In genomic region chr11:93717501-93717900, GRCh38 we compare ENCODE assay signal across 17 cellular contexts. TPM values are rescaled to one million over a fixed set of nuclear protein-coding genes. Genes with fewer than 3 reads are reported as not detected.
DNase-seq lines count a peak whose midpoint lies in the region; ATAC-seq, FAIRE-seq and TF ChIP-seq lines count a peak whose summit lies in the region.
"Had no signal": no experiment of that assay in that cellular context is flagged by ENCODE, and none has a peak within 500 bp of the region (broad histone marks: within the 10 kb centered on the region; RNA-seq: fewer than 3 reads in every experiment).

No MANE protein-coding gene starts in this region.

- no peak for DNase-seq in CD4-positive, alpha-beta T cell
- DNase-seq in HL-60 (ENCODE audit: low read depth in 1 of 2, low spot score in 1 of 2) (no peak), naive B cell (no peak), hippocampal formation (lab: John Stamatoyannopoulos, UW) (no peak), H54 (ENCODE audit: insufficient read length, low spot score) (no peak)
- no peak for DNase-seq in activated naive CD8-positive, alpha-beta T cell treated with anti-CD3 and anti-CD28 coated beads, Interleukin-2, amount 10 ng/mL, durations not matched to agents 7 days and 5 days
- DNase-seq: colonic mucosa, NCI-H1930, NCI-H526, PC-9 had no signal

- H3K4me3 ChIP-seq in HL-60 (replicated peaks; ENCODE audit: insufficient read depth, low read length) = no peak overlapping the region
- H3K4me3 ChIP-seq: colonic mucosa, HAP-1, neural progenitor cell, PC-9, thoracic aorta had no signal

- CTCF ChIA-PET in CD4-positive, alpha-beta T cell (lab: Charles Lee) = no interaction called here

- ATAC-seq in CD4-positive, alpha-beta T cell (ENCODE audit: poor library complexity) = no peak
- no peak for ATAC-seq in activated naive CD8-positive, alpha-beta T cell treated with anti-CD3 and anti-CD28 coated beads, Interleukin-2, amount 10 ng/mL, durations not matched to agents 7 days and 5 days (ENCODE audit: low read depth)
- ATAC-seq in naive B cell (ENCODE audit: low read depth in 2 of 2) (no peak), HG02759 (IDR thresholded peaks at IDR 0.05; ENCODE audit: unreplicated experiment) (no peak)
- ATAC-seq: SK-N-SH treated with all-trans-retinoic acid at 6 μM for 48 hours had no signal

- TF ChIP-seq CTCF in CD4-positive, alpha-beta T cell (IDR thresholded peaks at IDR 0.05) = no peak
- no peak for TF ChIP-seq CTCF in HL-60 (IDR thresholded peaks at IDR 0.05; ENCODE audit: insufficient read depth, low read length)

- peak overlapping the region; percentile 64 for H3K27ac Mint-ChIP-seq in CD4-positive, alpha-beta T cell
- H3K27ac Mint-ChIP-seq in activated naive CD8-positive, alpha-beta T cell treated with anti-CD3 and anti-CD28 coated beads, Interleukin-2, amount 10 ng/mL, durations not matched to agents 7 days and 5 days = peak overlapping the region; percentile 74
- peak overlapping the region; percentile 18 to 100 (median 97) for H3K27ac Mint-ChIP-seq in naive B cell
- H3K27ac Mint-ChIP-seq: neural progenitor cell had no signal

- FAIRE-seq in H54 (lab: Jason Lieb, UNC) = no peak

- H3K27ac ChIP-seq in CD4-positive, alpha-beta T cell (ENCODE audit: low read depth, low read length) = no peak overlapping the region
- peak overlapping the region; percentile 70 for H3K27ac ChIP-seq in HL-60 (replicated peaks)
- H3K27ac ChIP-seq: colonic mucosa, neural progenitor cell, PC-9, thoracic aorta, VCaP had no signal

- peaks cover 77% of the 10 kb centered on the region for H3K36me3 Mint-ChIP-seq in CD4-positive, alpha-beta T cell (ENCODE audit: low read depth)
- peaks cover 70% of the 10 kb centered on the region for H3K36me3 Mint-ChIP-seq in activated naive CD8-positive, alpha-beta T cell treated with anti-CD3 and anti-CD28 coated beads, Interleukin-2, amount 10 ng/mL, durations not matched to agents 7 days and 5 days
- peaks cover 22 to 38% of the 10 kb centered on the region in 2 donors for H3K36me3 Mint-ChIP-seq in naive B cell

- H3K27me3 ChIP-seq in CD4-positive, alpha-beta T cell (ENCODE audit: control insufficient read depth, insufficient read depth, low read length) = no peaks in the 10 kb centered on the region
- H3K27me3 ChIP-seq in HL-60 (ENCODE audit: insufficient read depth, poor library complexity, severe bottlenecking) = no peaks in the 10 kb centered on the region
- H3K27me3 ChIP-seq: colonic mucosa, neural progenitor cell had no signal

- no peaks in the 10 kb centered on the region for H3K9me3 ChIP-seq in CD4-positive, alpha-beta T cell (ENCODE audit: control insufficient read depth, low read length)
- H3K9me3 ChIP-seq: colonic mucosa, HAP-1, thoracic aorta had no signal

- TF ChIP-seq POLR2A in H54 (IDR thresholded peaks at IDR 0.05; ENCODE audit: low read depth, low read length) = no peak

- H3K4me1 Mint-ChIP-seq in CD4-positive, alpha-beta T cell (ENCODE audit: low read depth) = peaks cover 26% of the 10 kb centered on the region
- H3K4me1 Mint-ChIP-seq in activated naive CD8-positive, alpha-beta T cell treated with anti-CD3 and anti-CD28 coated beads, Interleukin-2, amount 10 ng/mL, durations not matched to agents 7 days and 5 days = peaks cover 20% of the 10 kb centered on the region
- peaks cover 32 to 47% (median 43%) of the 10 kb centered on the region in 3 donors for H3K4me1 Mint-ChIP-seq in naive B cell
- H3K4me1 Mint-ChIP-seq: neural progenitor cell had no signal

- H3K27me3 Mint-ChIP-seq in CD4-positive, alpha-beta T cell = no peaks in the 10 kb centered on the region
- H3K27me3 Mint-ChIP-seq in activated naive CD8-positive, alpha-beta T cell treated with anti-CD3 and anti-CD28 coated beads, Interleukin-2, amount 10 ng/mL, durations not matched to agents 7 days and 5 days = no peaks in the 10 kb centered on the region
- no peaks in the 10 kb centered on the region for H3K27me3 Mint-ChIP-seq in naive B cell

- peaks cover 10% of the 10 kb centered on the region for H3K9me3 Mint-ChIP-seq in CD4-positive, alpha-beta T cell
- H3K9me3 Mint-ChIP-seq in activated naive CD8-positive, alpha-beta T cell treated with anti-CD3 and anti-CD28 coated beads, Interleukin-2, amount 10 ng/mL, durations not matched to agents 7 days and 5 days = no peaks in the 10 kb centered on the region
- H3K9me3 Mint-ChIP-seq in naive B cell = peaks cover 0 to 12% (median 5%) of the 10 kb centered on the region in 7 donors
- H3K9me3 Mint-ChIP-seq: neural progenitor cell had no signal

- H3K4me3 Mint-ChIP-seq in CD4-positive, alpha-beta T cell = no peak overlapping the region
- H3K4me3 Mint-ChIP-seq in activated naive CD8-positive, alpha-beta T cell treated with anti-CD3 and anti-CD28 coated beads, Interleukin-2, amount 10 ng/mL, durations not matched to agents 7 days and 5 days = no peak overlapping the region
- peak overlapping the region in 6 of 8 donors; percentile 61 to 80 (median 70) for H3K4me3 Mint-ChIP-seq in naive B cell
- H3K4me3 Mint-ChIP-seq: CD14-positive monocyte, neural progenitor cell had no signal

- intact Hi-C loops in CD4-positive, alpha-beta T cell (cut with DNase I, micrococcal nuclease) = no loop called here

- POLR2A ChIA-PET in CD4-positive, alpha-beta T cell (lab: Charles Lee) = interaction anchor here (1.2 to 4.6 kb wide), 2 partner anchors 13 to 24 kb away, joined by 4 to 24 read pairs; partner anchors contain the start of genes C11orf54 and TAF1D
- POLR2A ChIA-PET in activated naive CD8-positive, alpha-beta T cell treated with anti-CD3 and anti-CD28 coated beads, Interleukin-2, amount 10 ng/mL, durations not matched to agents 7 days and 5 days (lab: Charles Lee) = interaction anchor here (0.9 kb wide), 1 partner anchor 24 kb away, joined by 4 read pairs; the partner anchor contains the start of genes C11orf54 and TAF1D

RNA-seq across cellular contexts. Expression of gene TAF1D, which starts 23.8 kb away (rescaled TPM):
- 100 to 1,000 TPM; 161 to 173 TPM for total RNA-seq in CD4-positive, alpha-beta T cell
- 100 to 1,000 TPM; 172 to 178 TPM for total RNA-seq in activated naive CD8-positive, alpha-beta T cell treated with anti-CD3 and anti-CD28 coated beads, Interleukin-2, amount 10 ng/mL, durations not matched to agents 7 days and 5 days
- polyA plus RNA-seq in naive B cell (ENCODE audit: low read depth in 6 of 6) = 10 to 100 TPM; 24.9 to 51.2 (median 36.0) TPM

RNA-seq across cellular contexts. Expression of gene C11orf54, which starts 24.0 kb away (rescaled TPM):
- total RNA-seq in CD4-positive, alpha-beta T cell = 1 to 10 TPM; 6.8 to 8.0 TPM
- 10 to 100 TPM; 20.6 to 29.2 TPM for total RNA-seq in activated naive CD8-positive, alpha-beta T cell treated with anti-CD3 and anti-CD28 coated beads, Interleukin-2, amount 10 ng/mL, durations not matched to agents 7 days and 5 days
- 10 to 100 TPM; 15.0 to 29.1 (median 19.8) TPM for polyA plus RNA-seq in naive B cell (ENCODE audit: low read depth in 6 of 6)

RNA-seq across cellular contexts. Expression of gene CEP295, which starts 56.0 kb away (rescaled TPM):
- 10 to 100 TPM; 11.2 to 13.1 TPM for total RNA-seq in CD4-positive, alpha-beta T cell
- 10 to 100 TPM; 22.8 to 24.9 TPM for total RNA-seq in activated naive CD8-positive, alpha-beta T cell treated with anti-CD3 and anti-CD28 coated beads, Interleukin-2, amount 10 ng/mL, durations not matched to agents 7 days and 5 days
- 1 to 10 TPM in 5 of 6 donors, under 1 TPM in 1; 0.18 to 4.2 (median 2.3) TPM for polyA plus RNA-seq in naive B cell (ENCODE audit: low read depth in 6 of 6)

Comparison
In these comparisons a context has a peak if more than half of its experiments do, and no peak if none do; other contexts are left out.
1. H3K4me3 Mint-ChIP-seq: peak in naive B cell (6 of 8); none in CD4-positive, alpha-beta T cell (single experiment) and activated naive CD8-positive, alpha-beta T cell treated with anti-CD3 and anti-CD28 coated beads, Interleukin-2, amount 10 ng/mL, durations not matched to agents 7 days and 5 days (single experiment).
2. Peak in every context shown above with its lines, with median percentiles within 50 percentile points of each other: H3K27ac Mint-ChIP-seq.